7 cellular contexts compared by ENCODE assay signal in genomic region chr17:77287432-77288068, GRCh38.
A peak's percentile ranks its signal among the peaks of the same experiment; 100 is the strongest.
DNase-seq lines count a peak whose midpoint lies in the region; ATAC-seq and TF ChIP-seq lines count a peak whose summit lies in the region.

No MANE protein-coding gene starts in this region.

- no peaks in the 10 kb centered on the region for H3K36me3 Mint-ChIP-seq in activated CD4-positive, alpha-beta T cell treated with anti-CD3 and anti-CD28 coated beads for 36 hours (ENCODE audit: low read depth)

- no peak for TF ChIP-seq CTCF in ascending aorta (IDR thresholded peaks at IDR 0.05)
- TF ChIP-seq CTCF in kidney epithelial cell (IDR thresholded peaks at IDR 0.05; ENCODE audit: insufficient read depth, low read length, poor library complexity, severe bottlenecking), result no peak
- no peak for TF ChIP-seq CTCF in tibial nerve (IDR thresholded peaks at IDR 0.05)

- H3K27ac ChIP-seq in HUES6 (ENCODE audit: low read depth, low read length) (peak overlapping the region; percentile 30; the same call in 1 of the 2 replicates), ascending aorta (peak overlapping the region; percentile 44 to 70), tibial nerve (peak overlapping the region; percentile 1 to 86 (median 78))

- H3K4me1 ChIP-seq in HUES6 (ENCODE audit: control insufficient read depth, insufficient read depth, low read length), result peaks cover 52% of the 10 kb centered on the region
- H3K4me1 ChIP-seq in ascending aorta, result peaks cover 0 to 16% of the 10 kb centered on the region in 2 donors
- peaks cover 0 to 49% (median 30%) of the 10 kb centered on the region in 4 donors for H3K4me1 ChIP-seq in tibial nerve

- TF ChIP-seq EP300 in tibial nerve (IDR thresholded peaks at IDR 0.05), result no peak

- H3K27ac Mint-ChIP-seq in activated CD4-positive, alpha-beta T cell treated with anti-CD3 and anti-CD28 coated beads for 36 hours, result no peak overlapping the region

- H3K9me3 Mint-ChIP-seq in activated CD4-positive, alpha-beta T cell treated with anti-CD3 and anti-CD28 coated beads for 36 hours (ENCODE audit: low read depth), result no peaks in the 10 kb centered on the region

- intact Hi-C loops in ascending aorta (cut with DNase I), result loop anchor here (2.0 kb wide), 1 partner anchor 31 kb away; a partner anchor contains a TSS
- intact Hi-C loops in activated CD4-positive, alpha-beta T cell treated with anti-CD3 and anti-CD28 coated beads for 36 hours (cut with DNase I, micrococcal nuclease), result loop anchor here in 1 of 2 experiments (10.0 kb wide), 1 partner anchor 833 kb away; the partner anchor contains the start of gene UBE2O

- H3K4me3 Mint-ChIP-seq in activated CD4-positive, alpha-beta T cell treated with anti-CD3 and anti-CD28 coated beads for 36 hours, result no peak overlapping the region

- H3K9ac ChIP-seq in HUES6 (ENCODE audit: low read length), result peak overlapping the region; percentile 24

- CTCF ChIA-PET in activated CD4-positive, alpha-beta T cell treated with anti-CD3 and anti-CD28 coated beads for 36 hours (lab: Charles Lee), result interaction anchor here (0.7 kb wide), 1 partner anchor 138 kb away, joined by 3 read pairs; no protein-coding TSS in a partner anchor

- 25 to 38% methylated on average over 7 to 11 of the region's 11 CpGs for WGBS in tibial nerve, 2 donors

- ATAC-seq in GM19324 (IDR thresholded peaks at IDR 0.05; ENCODE audit: low FRiP score, unreplicated experiment) (no peak), GM19452 (IDR thresholded peaks at IDR 0.05; ENCODE audit: unreplicated experiment) (no peak)
- no peak for ATAC-seq in activated CD4-positive, alpha-beta T cell treated with anti-CD3 and anti-CD28 coated beads for 36 hours

- TF ChIP-seq POLR2A in tibial nerve (IDR thresholded peaks at IDR 0.05), result no peak

- H3K27me3 ChIP-seq in HUES6 (ENCODE audit: control insufficient read depth, insufficient read depth, low read length), result peaks cover 3% of the 10 kb centered on the region; the same call in 1 of the 2 replicates
- no peaks in the 10 kb centered on the region for H3K27me3 ChIP-seq in ascending aorta
- H3K27me3 ChIP-seq in kidney epithelial cell (ENCODE audit: control insufficient read depth, insufficient read depth, low read length), result no peaks in the 10 kb centered on the region
- no peaks in the 10 kb centered on the region for H3K27me3 ChIP-seq in tibial nerve

- DNase-seq in ascending aorta (ENCODE audit: low spot score in 2 of 2) (no peak), kidney epithelial cell (ENCODE audit: low read depth) (peak; percentile 73), tibial nerve (ENCODE audit: low spot score in 2 of 2) (no peak)
- DNase-seq in activated CD4-positive, alpha-beta T cell treated with anti-CD3 and anti-CD28 coated beads for 36 hours, result no peak

- H3K4me3 ChIP-seq in HUES6 (ENCODE audit: low read depth, low read length) (no peak overlapping the region), ascending aorta (no peak overlapping the region), kidney epithelial cell (ENCODE audit: low read depth, low read length) (peak overlapping the region; percentile 25), tibial nerve (no peak overlapping the region)

- peaks cover under 1% of the 10 kb centered on the region for H3K27me3 Mint-ChIP-seq in activated CD4-positive, alpha-beta T cell treated with anti-CD3 and anti-CD28 coated beads for 36 hours

- POLR2A ChIA-PET in activated CD4-positive, alpha-beta T cell treated with anti-CD3 and anti-CD28 coated beads for 36 hours (lab: Charles Lee), result no interaction called here

- no peaks in the 10 kb centered on the region for H3K9me3 ChIP-seq in HUES6 (ENCODE audit: control insufficient read depth, insufficient read depth, low read depth, low read length)
- no peaks in the 10 kb centered on the region for H3K9me3 ChIP-seq in ascending aorta
- no peaks in the 10 kb centered on the region for H3K9me3 ChIP-seq in tibial nerve

- H3K4me1 Mint-ChIP-seq in activated CD4-positive, alpha-beta T cell treated with anti-CD3 and anti-CD28 coated beads for 36 hours, result peaks cover 5% of the 10 kb centered on the region

- H3K36me3 ChIP-seq in HUES6 (ENCODE audit: control insufficient read depth, insufficient read depth, low read length), result no peaks in the 10 kb centered on the region
- H3K36me3 ChIP-seq in ascending aorta, result no peaks in the 10 kb centered on the region
- H3K36me3 ChIP-seq in kidney epithelial cell (ENCODE audit: control insufficient read depth, insufficient read depth, low read length), result peaks cover 1% of the 10 kb centered on the region
- H3K36me3 ChIP-seq in tibial nerve, result no peaks in the 10 kb centered on the region
